ENCODE assay signal across 16 cellular contexts in genomic region chr5:13249854-13250253, GRCh38.
DNase-seq lines count a peak whose midpoint lies in the region; ATAC-seq, FAIRE-seq and TF ChIP-seq lines count a peak whose summit lies in the region.
"Had no signal": no experiment of that assay in that cellular context is flagged by ENCODE, and none has a peak within 500 bp of the region (broad histone marks: within the 10 kb centered on the region; RNA-seq: fewer than 3 reads in every experiment).

No MANE protein-coding gene starts in this region.

- no peak overlapping the region for H3K4me3 Mint-ChIP-seq in activated T-helper 2 cell treated with anti-CD3 and anti-CD28 coated beads, Interferon-gamma antibody, Interleukin-2, Interleukin-4, amounts not matched to agents 10 μg/mL and 5 μg/mL and 100 μg/mL, durations not matched to agents 14 hours and 24 hours and 36 hours (ENCODE audit: low read depth)

- TF ChIP-seq POLR2A in endothelial cell of umbilical vein (IDR thresholded peaks at IDR 0.05; ENCODE audit: low read depth, low read length) = no peak

- no peak overlapping the region for H3K4me3 ChIP-seq in GM23248
- no peak overlapping the region for H3K4me3 ChIP-seq in endothelial cell of umbilical vein (replicated peaks in 1 of 3; ENCODE audit: insufficient read depth in 1 of 3, low read depth in 1 of 3, low read length in 3 of 3)
- H3K4me3 ChIP-seq: BLaER1, K562, PC-9 had no signal

- no peaks in the 10 kb centered on the region for H4K20me1 ChIP-seq in GM23248 (ENCODE audit: insufficient read depth)
- H4K20me1 ChIP-seq in endothelial cell of umbilical vein (replicated peaks; ENCODE audit: control insufficient read depth, extremely low read depth, insufficient read depth, low read length) = no peaks in the 10 kb centered on the region
- H4K20me1 ChIP-seq: BLaER1 had no signal

- H3K36me3 ChIP-seq in GM23248 (ENCODE audit: low read depth) (no peaks in the 10 kb centered on the region), endothelial cell of umbilical vein (ENCODE audit: control insufficient read depth in 2 of 2, extremely low read depth in 1 of 2, insufficient read depth in 2 of 2, low read length in 2 of 2) (no peaks in the 10 kb centered on the region)
- H3K36me3 ChIP-seq: BLaER1 had no signal

- no peaks in the 10 kb centered on the region for H3F3A ChIP-seq in GM23248 (ENCODE audit: insufficient read depth)

- H3K9me3 Mint-ChIP-seq in activated T-helper 2 cell treated with anti-CD3 and anti-CD28 coated beads, Interferon-gamma antibody, Interleukin-2, Interleukin-4, amounts not matched to agents 10 μg/mL and 5 μg/mL and 100 μg/mL, durations not matched to agents 14 hours and 24 hours and 36 hours = peaks cover 23% of the 10 kb centered on the region

- intact Hi-C loops in endothelial cell of umbilical vein (cut with micrococcal nuclease) = loop anchor here (5.0 kb wide), 1 partner anchor 412 kb away; no protein-coding TSS in a partner anchor
- intact Hi-C loops in activated T-helper 2 cell treated with anti-CD3 and anti-CD28 coated beads, Interferon-gamma antibody, Interleukin-2, Interleukin-4, amounts not matched to agents 10 μg/mL and 5 μg/mL and 100 μg/mL, durations not matched to agents 14 hours and 24 hours and 36 hours (cut with micrococcal nuclease) = no loop called here

- no peak overlapping the region for H3K27ac Mint-ChIP-seq in activated T-helper 2 cell treated with anti-CD3 and anti-CD28 coated beads, Interferon-gamma antibody, Interleukin-2, Interleukin-4, amounts not matched to agents 10 μg/mL and 5 μg/mL and 100 μg/mL, durations not matched to agents 14 hours and 24 hours and 36 hours

- POLR2A ChIA-PET in endothelial cell of umbilical vein (lab: Charles Lee) = no interaction called here

- no TSS peak for BruUV-seq in endothelial cell of umbilical vein (replicated peaks; lab: Mats Ljungman, UMichigan)

- WGBS in GM23248 (ENCODE audit: low coverage in 1 of 2, low lambda C conversion rate in 2 of 2, missing lambda C conversion rate in 2 of 2), 2 experiments = 38 to 41% methylated on average over 1 of the region's 1 CpG

- no peak for ATAC-seq in HG03108 (IDR thresholded peaks at IDR 0.05; ENCODE audit: unreplicated experiment)
- ATAC-seq: K562 had no signal

- H3K9ac ChIP-seq in GM23248 = no peak overlapping the region
- H3K9ac ChIP-seq in endothelial cell of umbilical vein (replicated peaks; ENCODE audit: extremely low read depth, insufficient read depth, low read length) = no peak overlapping the region
- H3K9ac ChIP-seq: BLaER1 had no signal

- CTCF ChIA-PET in endothelial cell of umbilical vein (lab: Charles Lee) = interaction anchor here (1.4 kb wide), 1 partner anchor 11 kb away, joined by 8 read pairs; no protein-coding TSS in a partner anchor

- H2AFZ ChIP-seq in GM23248 (no peak overlapping the region), endothelial cell of umbilical vein (ENCODE audit: low read depth, low read length) (no peak overlapping the region)
- H2AFZ ChIP-seq: PC-9 had no signal

- peak; percentile 48 for FAIRE-seq in endothelial cell of umbilical vein (lab: Jason Lieb, UNC)
- FAIRE-seq: K562 had no signal

- no peak overlapping the region for H3K27ac ChIP-seq in GM23248
- H3K27ac ChIP-seq in endothelial cell of umbilical vein (ENCODE audit: insufficient read depth, low read depth, low read length) = peak overlapping the region; percentile 94
- H3K27ac ChIP-seq: BLaER1, PC-9 had no signal

- H3K79me2 ChIP-seq in GM23248 (ENCODE audit: insufficient read depth) = no peaks in the 10 kb centered on the region
- no peaks in the 10 kb centered on the region for H3K79me2 ChIP-seq in endothelial cell of umbilical vein (ENCODE audit: control insufficient read depth, insufficient read depth, low read length)

- dilution Hi-C loops in endothelial cell of umbilical vein (cut with MboI; ENCODE audit: extremely low pct_ligation_motif_present, low sequenced_read_pairs) = no loop called here

- no peaks in the 10 kb centered on the region for H3K9me2 ChIP-seq in GM23248 (ENCODE audit: insufficient read depth)

- H3K27me3 ChIP-seq in GM23248 (replicated peaks; ENCODE audit: insufficient read depth) = no peaks in the 10 kb centered on the region
- H3K27me3 ChIP-seq in endothelial cell of umbilical vein (ENCODE audit: control insufficient read depth in 2 of 2, insufficient read depth in 2 of 2, low read length in 2 of 2) = no peaks in the 10 kb centered on the region
- H3K27me3 ChIP-seq: BLaER1 had no signal

- peak; percentile 2 for DNase-seq in GM23248
- peak; percentile 87 for DNase-seq in M059J (ENCODE audit: low read depth)
- peak; percentile 49 for DNase-seq in endothelial cell of umbilical vein (ENCODE audit: low read depth, low spot score)
- peak; percentile 28 for DNase-seq in renal cortical epithelial cell (ENCODE audit: low read depth)
- no peak for DNase-seq in activated T-helper 2 cell treated with anti-CD3 and anti-CD28 coated beads, Interferon-gamma antibody, Interleukin-2, Interleukin-4, amounts not matched to agents 10 μg/mL and 5 μg/mL and 100 μg/mL, durations not matched to agents 14 hours and 24 hours and 36 hours (ENCODE audit: low spot score)
- DNase-seq in stimulated activated CD4-positive, alpha-beta T cell treated with anti-CD3 and anti-CD28 coated beads, Interleukin-15, amount 100 ng/mL, for 24 hours = no peak
- DNase-seq in NCI-H2171 treated with DMSO at 0.1 percent for 48 hours (lab: John Stamatoyannopoulos, UW) = no peak
- DNase-seq: DMS 273 treated with DMSO at 0.1 percent for 48 hours, H7, NCI-H1092, NCI-H187, PC-9, SHP77 treated with DMSO at 0.1 percent for 48 hours had no signal

- no peak overlapping the region for H3K4me2 ChIP-seq in GM23248 (ENCODE audit: unreplicated experiment)
- no peak overlapping the region for H3K4me2 ChIP-seq in endothelial cell of umbilical vein (ENCODE audit: insufficient read depth, low read length)
- H3K4me2 ChIP-seq: BLaER1, PC-9 had no signal

- in situ Hi-C loops in GM23248 (cut with MboI) = no loop called here

- H3K9me3 ChIP-seq in GM23248 (ENCODE audit: low read depth) (no peaks in the 10 kb centered on the region), endothelial cell of umbilical vein (replicated peaks; ENCODE audit: control insufficient read depth, insufficient read depth, low read length) (no peaks in the 10 kb centered on the region)

- H3K9me1 ChIP-seq in endothelial cell of umbilical vein (replicated peaks; ENCODE audit: control insufficient read depth, extremely low read depth, insufficient read depth, low read length) = no peaks in the 10 kb centered on the region

- H3K4me1 Mint-ChIP-seq in activated T-helper 2 cell treated with anti-CD3 and anti-CD28 coated beads, Interferon-gamma antibody, Interleukin-2, Interleukin-4, amounts not matched to agents 10 μg/mL and 5 μg/mL and 100 μg/mL, durations not matched to agents 14 hours and 24 hours and 36 hours (ENCODE audit: low read depth) = no peaks in the 10 kb centered on the region

- no peak for TF ChIP-seq CTCF in endothelial cell of umbilical vein (IDR thresholded peaks at IDR 0.05; ENCODE audit: extremely low read depth in 1 of 2, insufficient read depth in 1 of 2, low read depth in 1 of 2, low read length in 2 of 2)

- H3K4me1 ChIP-seq in GM23248 (ENCODE audit: insufficient read depth) = no peaks in the 10 kb centered on the region
- peaks cover 44% of the 10 kb centered on the region for H3K4me1 ChIP-seq in endothelial cell of umbilical vein (ENCODE audit: control insufficient read depth, extremely low read depth, insufficient read depth, low read length)
- H3K4me1 ChIP-seq: BLaER1 had no signal

- no peaks in the 10 kb centered on the region for H3K36me3 Mint-ChIP-seq in activated T-helper 2 cell treated with anti-CD3 and anti-CD28 coated beads, Interferon-gamma antibody, Interleukin-2, Interleukin-4, amounts not matched to agents 10 μg/mL and 5 μg/mL and 100 μg/mL, durations not matched to agents 14 hours and 24 hours and 36 hours (ENCODE audit: low read depth)

- no peaks in the 10 kb centered on the region for H3K27me3 Mint-ChIP-seq in activated T-helper 2 cell treated with anti-CD3 and anti-CD28 coated beads, Interferon-gamma antibody, Interleukin-2, Interleukin-4, amounts not matched to agents 10 μg/mL and 5 μg/mL and 100 μg/mL, durations not matched to agents 14 hours and 24 hours and 36 hours (ENCODE audit: low read depth)

TF ChIP-seq in endothelial cell of umbilical vein, 7 proteins besides CTCF, POLR2A, EP300 and RAD21:
- peak; percentile 15 for TF ChIP-seq JUN (IDR thresholded peaks at IDR 0.05; ENCODE audit: borderline replicate concordance, insufficient read depth, insufficient read length, low read depth)
- TF ChIP-seq POLR2AphosphoS5 (IDR thresholded peaks at IDR 0.05; ENCODE audit: insufficient read depth, low read depth, low read length) = peak; percentile 38
- TF ChIP-seq GATA2 (IDR thresholded peaks at IDR 0.05; ENCODE audit: insufficient read depth, insufficient read length, low read depth, low read length) = peak; percentile 72
- TF ChIP-seq MYC (IDR thresholded peaks at IDR 0.05; ENCODE audit: low read depth, low read length) = no peak
- TF ChIP-seq EZH2 (IDR thresholded peaks at IDR 0.05; ENCODE audit: borderline replicate concordance, low read depth, low read length, severe bottlenecking) = no peak
- TF ChIP-seq FOS (IDR thresholded peaks at IDR 0.05; ENCODE audit: borderline replicate concordance, insufficient read depth, low read length) = peak; percentile 90
- TF ChIP-seq MAX (IDR thresholded peaks at IDR 0.05; ENCODE audit: insufficient read depth, insufficient read length) = no peak

Comparison
In these comparisons a context has a peak if more than half of its experiments do, and no peak if none do; other contexts are left out.
1. DNase-seq: peak in GM23248 (single experiment), M059J (single experiment), endothelial cell of umbilical vein (single experiment) and renal cortical epithelial cell (single experiment); none in activated T-helper 2 cell treated with anti-CD3 and anti-CD28 coated beads, Interferon-gamma antibody, Interleukin-2, Interleukin-4, amounts not matched to agents 10 μg/mL and 5 μg/mL and 100 μg/mL, durations not matched to agents 14 hours and 24 hours and 36 hours (single experiment), stimulated activated CD4-positive, alpha-beta T cell treated with anti-CD3 and anti-CD28 coated beads, Interleukin-15, amount 100 ng/mL, for 24 hours (single experiment) and NCI-H2171 treated with DMSO at 0.1 percent for 48 hours (single experiment).